In the genomic region with DNA sequence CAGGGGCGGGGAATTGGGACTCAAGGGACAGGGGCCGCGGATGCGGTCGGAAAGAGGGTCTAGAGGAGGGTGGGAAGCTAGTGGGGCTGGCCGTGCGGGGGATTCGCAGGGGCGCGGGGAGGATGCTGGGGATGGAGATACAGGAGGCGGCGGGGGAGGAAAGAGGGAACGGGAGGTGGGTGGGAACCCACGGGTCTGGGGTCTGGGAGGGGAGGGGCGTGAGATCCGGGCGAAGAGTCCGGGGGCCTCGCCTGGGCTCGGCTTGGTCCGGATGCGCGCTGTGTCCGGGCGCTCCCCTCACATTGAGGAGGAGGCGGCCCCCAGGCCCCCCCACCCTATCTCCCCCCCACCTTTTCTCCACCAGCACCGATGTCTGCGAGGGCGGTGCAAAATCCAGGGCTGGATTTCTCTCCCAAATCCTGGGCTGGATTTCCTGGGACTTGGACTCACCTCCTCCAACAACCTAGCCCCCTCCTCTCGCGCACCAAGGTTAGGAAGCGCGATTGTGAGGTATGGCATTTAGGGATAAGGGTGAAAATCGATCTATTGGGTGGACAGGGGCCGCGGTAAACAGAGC, we compare ENCODE assay signal across 1 cellular context.
TF ChIP-seq lines count a peak whose summit lies in the region.

AGAP2 (minus strand) TSS at position 82 of the 577 bp plus-strand sequence. CDS start 496 bp downstream, outside the sequence.

TF ChIP-seq in HepG2, 621 proteins besides CTCF, POLR2A, EP300 and RAD21 (continued from another document):
- peak; percentile 98 for TF ChIP-seq PRDM15 (CRISPR knock-in tag; IDR thresholded peaks at IDR 0.05)
- no peak for TF ChIP-seq ZNF326 (CRISPR knock-in tag; IDR thresholded peaks at IDR 0.05; ENCODE audit: borderline replicate concordance)
